7 cellular contexts compared by ENCODE assay signal in genomic region chr19:51986309-51987291, GRCh38. TPM values are rescaled to one million over a fixed set of nuclear protein-coding genes. Genes with fewer than 3 reads are reported as not detected.
DNase-seq lines count a peak whose midpoint lies in the region; ATAC-seq and TF ChIP-seq lines count a peak whose summit lies in the region.

Gene ZNF350 (minus strand): TSS chr19:51986840. CDS start chr19:51974360, 12,480 bp downstream.

- H3K9me3 ChIP-seq in colonic mucosa, result peaks cover 2% of the 10 kb centered on the region

- peak; percentile 86 to 93 for DNase-seq in NCI-H446 (lab: John Stamatoyannopoulos, UW)
- peak; percentile 90 for DNase-seq in activated CD4-positive, alpha-beta T cell treated with anti-CD3 and anti-CD28 coated beads for 48 hours
- DNase-seq in colonic mucosa, result peak; percentile 99
- peak; percentile 97 for DNase-seq in kidney tubule cell (ENCODE audit: low spot score)
- peak; percentile 69 to 74 (median 71) for DNase-seq in stimulated activated CD4-positive, alpha-beta T cell treated with anti-CD3 and anti-CD28 coated beads, Interleukin-1b, Interleukin-23, amount 100 ng/mL, for 24 hours (ENCODE audit: low read depth in 4 of 4, low spot score in 1 of 4)

- TF ChIP-seq CTCF in colonic mucosa (IDR thresholded peaks at IDR 0.05), result no peak

- H3K4me3 ChIP-seq in colonic mucosa, result peak within 1 kb of the TSS; percentile 69

- no peaks in the 10 kb centered on the region for H3K4me1 ChIP-seq in colonic mucosa

- no peak within 1 kb of the TSS for H3K27ac ChIP-seq in colonic mucosa

- ATAC-seq in GM18511 (IDR thresholded peaks at IDR 0.05; ENCODE audit: unreplicated experiment) (peak; percentile 88), HG03097 (IDR thresholded peaks at IDR 0.05; ENCODE audit: low FRiP score, unreplicated experiment) (peak; percentile 83)

- no peaks in the 10 kb centered on the region for H3K36me3 ChIP-seq in colonic mucosa

- no peaks in the 10 kb centered on the region for H3K27me3 ChIP-seq in colonic mucosa

- intact Hi-C loops in colonic mucosa (cut with DNase I), result loop anchor here (10.0 kb wide), 1 partner anchor 62 kb away; the partner anchor contains the start of gene ZNF613

- peak within 1 kb of the TSS; percentile 89 to 95 for H3K9ac ChIP-seq in colonic mucosa (ENCODE audit: low read depth in 2 of 2, low read length in 2 of 2)

RNA-seq across cellular contexts. Expression of gene ZNF350, which starts in this region (rescaled TPM):
- 10 to 100 TPM; 10.5 to 11.1 TPM for total RNA-seq in colonic mucosa
